ENCODE assay signal across 8 cellular contexts in the genomic region with DNA sequence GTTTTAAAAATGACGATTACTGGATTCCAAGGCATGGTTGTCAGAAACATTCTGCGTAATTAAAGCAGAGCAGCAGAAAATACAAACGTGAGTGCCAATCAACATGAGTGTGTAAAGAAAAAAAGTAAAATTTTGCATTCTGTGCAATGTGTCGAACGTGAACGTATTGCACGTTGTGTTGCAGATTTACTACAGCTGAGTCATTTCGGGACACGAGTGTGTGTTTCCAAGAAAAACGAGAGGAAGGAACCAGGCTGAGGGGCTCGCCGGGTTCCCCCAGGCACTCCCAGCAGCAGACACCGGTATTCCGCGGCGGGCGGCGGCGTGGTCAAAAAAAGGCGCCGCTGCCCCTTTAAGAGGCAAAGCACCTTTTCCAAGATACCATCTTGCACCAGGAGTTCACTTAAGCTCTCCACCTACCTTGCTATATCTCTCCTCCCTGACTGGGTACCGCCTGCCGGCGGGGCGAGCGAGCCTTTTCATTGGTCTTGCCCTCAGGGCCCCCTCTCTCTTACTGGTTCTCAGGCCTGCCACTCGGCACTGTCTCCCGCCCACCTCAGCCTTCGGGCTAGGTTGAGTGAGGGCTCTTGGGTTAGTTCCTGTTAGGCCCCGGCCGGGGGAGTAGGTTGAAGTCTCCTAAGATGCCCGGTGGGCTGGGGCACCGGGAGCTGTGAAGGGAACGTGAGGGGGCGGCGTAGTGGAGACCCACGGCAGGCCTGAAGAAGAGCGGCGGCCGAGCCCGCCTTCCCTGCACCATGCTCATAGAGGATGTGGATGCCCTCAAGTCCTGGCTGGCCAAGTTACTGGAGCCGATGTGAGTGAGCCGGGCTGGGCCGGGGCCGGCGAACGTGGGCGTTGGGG. TPM values are rescaled to one million over a fixed set of nuclear protein-coding genes. Genes with fewer than 3 reads are reported as not detected.
A peak's percentile ranks its signal among the peaks of the same experiment; 100 is the strongest.
DNase-seq lines count a peak whose midpoint lies in the region; ATAC-seq and TF ChIP-seq lines count a peak whose summit lies in the region.

A gene with protein sequence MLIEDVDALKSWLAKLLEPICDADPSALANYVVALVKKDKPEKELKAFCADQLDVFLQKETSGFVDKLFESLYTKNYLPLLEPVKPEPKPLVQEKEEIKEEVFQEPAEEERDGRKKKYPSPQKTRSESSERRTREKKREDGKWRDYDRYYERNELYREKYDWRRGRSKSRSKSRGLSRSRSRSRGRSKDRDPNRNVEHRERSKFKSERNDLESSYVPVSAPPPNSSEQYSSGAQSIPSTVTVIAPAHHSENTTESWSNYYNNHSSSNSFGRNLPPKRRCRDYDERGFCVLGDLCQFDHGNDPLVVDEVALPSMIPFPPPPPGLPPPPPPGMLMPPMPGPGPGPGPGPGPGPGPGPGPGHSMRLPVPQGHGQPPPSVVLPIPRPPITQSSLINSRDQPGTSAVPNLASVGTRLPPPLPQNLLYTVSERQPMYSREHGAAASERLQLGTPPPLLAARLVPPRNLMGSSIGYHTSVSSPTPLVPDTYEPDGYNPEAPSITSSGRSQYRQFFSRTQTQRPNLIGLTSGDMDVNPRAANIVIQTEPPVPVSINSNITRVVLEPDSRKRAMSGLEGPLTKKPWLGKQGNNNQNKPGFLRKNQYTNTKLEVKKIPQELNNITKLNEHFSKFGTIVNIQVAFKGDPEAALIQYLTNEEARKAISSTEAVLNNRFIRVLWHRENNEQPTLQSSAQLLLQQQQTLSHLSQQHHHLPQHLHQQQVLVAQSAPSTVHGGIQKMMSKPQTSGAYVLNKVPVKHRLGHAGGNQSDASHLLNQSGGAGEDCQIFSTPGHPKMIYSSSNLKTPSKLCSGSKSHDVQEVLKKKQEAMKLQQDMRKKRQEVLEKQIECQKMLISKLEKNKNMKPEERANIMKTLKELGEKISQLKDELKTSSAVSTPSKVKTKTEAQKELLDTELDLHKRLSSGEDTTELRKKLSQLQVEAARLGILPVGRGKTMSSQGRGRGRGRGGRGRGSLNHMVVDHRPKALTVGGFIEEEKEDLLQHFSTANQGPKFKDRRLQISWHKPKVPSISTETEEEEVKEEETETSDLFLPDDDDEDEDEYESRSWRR (plus strand): TSS at position 595 of the 861 bp plus-strand sequence. CDS start 161 bp downstream, at position 756.

- no peaks in the 10 kb centered on the region for H3K27me3 ChIP-seq in right lobe of liver

- DNase-seq in CD1c-positive myeloid dendritic cell (ENCODE audit: extremely low spot score): peak; percentile 98
- DNase-seq in NCI-H774 (lab: John Stamatoyannopoulos, UW): peak; percentile 96
- peak; percentile 96 for DNase-seq in activated CD4-positive, alpha-beta T cell treated with anti-CD3 and anti-CD28 coated beads, Interleukin-2, amount 50 U/mL, for 4 hours
- peak; percentile 98 for DNase-seq in ecto neural progenitor cell (ENCODE audit: low spot score)
- DNase-seq in right lobe of liver: peak; percentile 95 to 97 (median 97)
- DNase-seq in stimulated activated CD4-positive, alpha-beta T cell treated with anti-CD3 and anti-CD28 coated beads, Interleukin-4, amount 100 ng/mL, for 4 hours: peak; percentile 93 to 97

- 0% methylated on average over 29 of the region's 48 CpGs for WGBS in right lobe of liver (ENCODE audit: insufficient coverage, low coverage, low lambda C conversion rate, missing lambda C conversion rate)

- peak within 1 kb of the TSS; percentile 43 to 78 (median 57) for H3K27ac ChIP-seq in right lobe of liver

- intact Hi-C loops in right lobe of liver (cut with DNase I): no loop called here

- ATAC-seq in GM19397 (IDR thresholded peaks at IDR 0.05; ENCODE audit: unreplicated experiment) (peak; percentile 100), HG03565 (IDR thresholded peaks at IDR 0.05; ENCODE audit: unreplicated experiment) (peak; percentile 100), right lobe of liver (peak; percentile 100)

- H3K4me3 ChIP-seq in right lobe of liver: peak within 1 kb of the TSS; percentile 78 to 97 (median 85)

- no peaks in the 10 kb centered on the region for H3K36me3 ChIP-seq in right lobe of liver

- TF ChIP-seq POLR2A in right lobe of liver (IDR thresholded peaks at IDR 0.05): peak; percentile 78

- no peaks in the 10 kb centered on the region for H3K9me3 ChIP-seq in right lobe of liver

- TF ChIP-seq CTCF in right lobe of liver (IDR thresholded peaks at IDR 0.05): no peak

- H3K4me1 ChIP-seq in right lobe of liver: peaks cover 0 to 28% (median 0%) of the 10 kb centered on the region in 4 donors

RNA-seq across cellular contexts. Expression of the gene that starts here (rescaled TPM):
- 10 to 100 TPM in 3 of 6 experiments, 1 to 10 TPM in 3; 5.8 to 14.1 (median 9.8) TPM for total RNA-seq in right lobe of liver

Comparison
In these comparisons a context has a peak if more than half of its experiments do, and no peak if none do; other contexts are left out.
1. Peak in every context shown above with its lines: DNase-seq, ATAC-seq, H3K4me3 ChIP-seq and H3K27ac ChIP-seq.